In genomic region chr7:140019172-140019571, GRCh38 we compare ENCODE assay signal across 2 cellular contexts.
A peak's percentile ranks its signal among the peaks of the same experiment; 100 is the strongest.
TF ChIP-seq lines count a peak whose summit lies in the region.

No MANE protein-coding gene starts in this region.

TF ChIP-seq in HEK293, 187 proteins besides CTCF, POLR2A, EP300 and RAD21 (continued from another document):
- TF ChIP-seq ZNF555 (tag by site-specific recombination; conservative IDR thresholded peaks at IDR 0.05), result no peak
- no peak for TF ChIP-seq ZNF366 (tag by site-specific recombination; conservative IDR thresholded peaks at IDR 0.05)
- TF ChIP-seq SP3 (tag by site-specific recombination; IDR thresholded peaks at IDR 0.05), result no peak
- TF ChIP-seq, protein P1, sequence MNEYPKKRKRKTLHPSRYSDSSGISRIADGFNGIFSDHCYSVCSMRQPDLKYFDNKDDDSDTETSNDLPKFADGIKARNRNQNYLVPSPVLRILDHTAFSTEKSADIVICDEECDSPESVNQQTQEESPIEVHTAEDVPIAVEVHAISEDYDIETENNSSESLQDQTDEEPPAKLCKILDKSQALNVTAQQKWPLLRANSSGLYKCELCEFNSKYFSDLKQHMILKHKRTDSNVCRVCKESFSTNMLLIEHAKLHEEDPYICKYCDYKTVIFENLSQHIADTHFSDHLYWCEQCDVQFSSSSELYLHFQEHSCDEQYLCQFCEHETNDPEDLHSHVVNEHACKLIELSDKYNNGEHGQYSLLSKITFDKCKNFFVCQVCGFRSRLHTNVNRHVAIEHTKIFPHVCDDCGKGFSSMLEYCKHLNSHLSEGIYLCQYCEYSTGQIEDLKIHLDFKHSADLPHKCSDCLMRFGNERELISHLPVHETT (tag by site-specific recombination; IDR thresholded peaks at IDR 0.05), result no peak
- TF ChIP-seq, protein P2, sequence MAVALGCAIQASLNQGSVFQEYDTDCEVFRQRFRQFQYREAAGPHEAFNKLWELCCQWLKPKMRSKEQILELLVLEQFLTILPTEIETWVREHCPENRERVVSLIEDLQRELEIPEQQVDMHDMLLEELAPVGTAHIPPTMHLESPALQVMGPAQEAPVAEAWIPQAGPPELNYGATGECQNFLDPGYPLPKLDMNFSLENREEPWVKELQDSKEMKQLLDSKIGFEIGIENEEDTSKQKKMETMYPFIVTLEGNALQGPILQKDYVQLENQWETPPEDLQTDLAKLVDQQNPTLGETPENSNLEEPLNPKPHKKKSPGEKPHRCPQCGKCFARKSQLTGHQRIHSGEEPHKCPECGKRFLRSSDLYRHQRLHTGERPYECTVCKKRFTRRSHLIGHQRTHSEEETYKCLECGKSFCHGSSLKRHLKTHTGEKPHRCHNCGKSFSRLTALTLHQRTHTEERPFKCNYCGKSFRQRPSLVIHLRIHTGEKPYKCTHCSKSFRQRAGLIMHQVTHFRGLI (tag by site-specific recombination; IDR thresholded peaks at IDR 0.05), result peak; percentile 61; the same call in 1 of the 2 replicates
- no peak for TF ChIP-seq ZNF600 (tag by site-specific recombination; IDR thresholded peaks at IDR 0.05)

TF ChIP-seq in K562, 482 proteins besides CTCF, POLR2A, EP300 and RAD21 (continued from another document):
- TF ChIP-seq, protein P3, sequence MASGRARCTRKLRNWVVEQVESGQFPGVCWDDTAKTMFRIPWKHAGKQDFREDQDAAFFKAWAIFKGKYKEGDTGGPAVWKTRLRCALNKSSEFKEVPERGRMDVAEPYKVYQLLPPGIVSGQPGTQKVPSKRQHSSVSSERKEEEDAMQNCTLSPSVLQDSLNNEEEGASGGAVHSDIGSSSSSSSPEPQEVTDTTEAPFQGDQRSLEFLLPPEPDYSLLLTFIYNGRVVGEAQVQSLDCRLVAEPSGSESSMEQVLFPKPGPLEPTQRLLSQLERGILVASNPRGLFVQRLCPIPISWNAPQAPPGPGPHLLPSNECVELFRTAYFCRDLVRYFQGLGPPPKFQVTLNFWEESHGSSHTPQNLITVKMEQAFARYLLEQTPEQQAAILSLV (tag; IDR thresholded peaks at IDR 0.05), result no peak
- TF ChIP-seq NR2C1 (IDR thresholded peaks at IDR 0.05), result no peak
- TF ChIP-seq NR2C1 (tag; IDR thresholded peaks at IDR 0.05), result peak; percentile 18; the same call in 1 of the 2 replicates
- no peak for TF ChIP-seq MTF1 (CRISPR knock-in tag; IDR thresholded peaks at IDR 0.05; ENCODE audit: borderline replicate concordance)
- TF ChIP-seq, protein P4, sequence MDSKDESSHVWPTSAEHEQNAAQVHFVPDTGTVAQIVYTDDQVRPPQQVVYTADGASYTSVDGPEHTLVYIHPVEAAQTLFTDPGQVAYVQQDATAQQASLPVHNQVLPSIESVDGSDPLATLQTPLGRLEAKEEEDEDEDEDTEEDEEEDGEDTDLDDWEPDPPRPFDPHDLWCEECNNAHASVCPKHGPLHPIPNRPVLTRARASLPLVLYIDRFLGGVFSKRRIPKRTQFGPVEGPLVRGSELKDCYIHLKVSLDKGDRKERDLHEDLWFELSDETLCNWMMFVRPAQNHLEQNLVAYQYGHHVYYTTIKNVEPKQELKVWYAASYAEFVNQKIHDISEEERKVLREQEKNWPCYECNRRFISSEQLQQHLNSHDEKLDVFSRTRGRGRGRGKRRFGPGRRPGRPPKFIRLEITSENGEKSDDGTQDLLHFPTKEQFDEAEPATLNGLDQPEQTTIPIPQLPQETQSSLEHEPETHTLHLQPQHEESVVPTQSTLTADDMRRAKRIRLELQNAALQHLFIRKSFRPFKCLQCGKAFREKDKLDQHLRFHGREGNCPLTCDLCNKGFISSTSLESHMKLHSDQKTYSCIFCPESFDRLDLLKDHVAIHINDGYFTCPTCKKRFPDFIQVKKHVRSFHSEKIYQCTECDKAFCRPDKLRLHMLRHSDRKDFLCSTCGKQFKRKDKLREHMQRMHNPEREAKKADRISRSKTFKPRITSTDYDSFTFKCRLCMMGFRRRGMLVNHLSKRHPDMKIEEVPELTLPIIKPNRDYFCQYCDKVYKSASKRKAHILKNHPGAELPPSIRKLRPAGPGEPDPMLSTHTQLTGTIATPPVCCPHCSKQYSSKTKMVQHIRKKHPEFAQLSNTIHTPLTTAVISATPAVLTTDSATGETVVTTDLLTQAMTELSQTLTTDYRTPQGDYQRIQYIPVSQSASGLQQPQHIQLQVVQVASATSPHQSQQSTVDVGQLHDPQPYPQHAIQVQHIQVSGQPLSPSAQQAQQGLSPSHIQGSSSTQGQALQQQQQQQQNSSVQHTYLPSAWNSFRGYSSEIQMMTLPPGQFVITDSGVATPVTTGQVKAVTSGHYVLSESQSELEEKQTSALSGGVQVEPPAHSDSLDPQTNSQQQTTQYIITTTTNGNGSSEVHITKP (IDR thresholded peaks at IDR 0.05; ENCODE audit: partially characterized antibody), result peak; percentile 83
